11 cellular contexts compared by ENCODE assay signal in the genomic region with DNA sequence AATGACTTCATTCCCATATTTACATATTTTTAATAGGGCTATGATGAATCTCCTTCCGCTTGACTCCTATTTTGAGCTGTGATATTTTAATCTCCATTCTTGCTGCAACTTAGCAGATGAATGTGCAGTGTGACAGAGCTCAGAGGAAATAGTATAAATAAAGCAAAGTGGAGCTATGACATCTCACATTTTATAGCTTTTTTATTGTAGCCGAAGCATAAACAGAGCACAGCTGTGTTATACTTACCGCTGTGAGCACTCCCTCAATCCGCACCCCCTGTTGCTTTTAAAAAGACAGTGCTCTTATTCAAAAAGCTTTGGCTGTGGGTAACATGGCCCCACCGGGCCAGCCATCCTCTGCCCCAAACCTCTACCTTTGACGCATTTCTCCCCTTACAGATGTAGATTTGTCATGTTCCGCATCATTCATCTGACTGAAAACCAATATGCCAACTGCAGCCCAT.
A peak's percentile ranks its signal among the peaks of the same experiment; 100 is the strongest.
DNase-seq lines count a peak whose midpoint lies in the region; ATAC-seq and TF ChIP-seq lines count a peak whose summit lies in the region.
"Had no signal": no experiment of that assay in that cellular context is flagged by ENCODE, and none has a peak within 500 bp of the region (broad histone marks: within the 10 kb centered on the region; RNA-seq: fewer than 3 reads in every experiment).

No MANE protein-coding gene starts in this region.

- no peak for TF ChIP-seq CTCF in adrenal gland (IDR thresholded peaks at IDR 0.05)
- no peak for TF ChIP-seq CTCF in tibial artery (IDR thresholded peaks at IDR 0.05)

- peak; percentile 35 for ATAC-seq in GM18870 (IDR thresholded peaks at IDR 0.05; ENCODE audit: unreplicated experiment)
- peak; percentile 46 for ATAC-seq in HG02884 (IDR thresholded peaks at IDR 0.05; ENCODE audit: unreplicated experiment)
- no peak for ATAC-seq in HG03439 (IDR thresholded peaks at IDR 0.05; ENCODE audit: unreplicated experiment)

- peak; percentile 30 for DNase-seq in NCI-H774 (lab: John Stamatoyannopoulos, UW)
- peak; percentile 27 for DNase-seq in myocyte (ENCODE audit: low read depth)
- DNase-seq in adrenal gland: no peak
- no peak for DNase-seq in tibial artery
- DNase-seq in NK-92 (lab: John Stamatoyannopoulos, UW; ENCODE audit: unreplicated experiment): no peak
- DNase-seq: activated CD8-positive, alpha-beta memory T cell treated with anti-CD3 and anti-CD28 coated beads, Interleukin-2, amount 50 U/mL, for 48 hours; NCI-H2029; stimulated activated CD4-positive, alpha-beta T cell treated with anti-CD3 and anti-CD28 coated beads, Interleukin-1b, Interleukin-23, amount 100 ng/mL, for 48 hours had no signal

- H3K27me3 ChIP-seq in adrenal gland (no peaks in the 10 kb centered on the region), tibial artery (no peaks in the 10 kb centered on the region)

- H3K4me1 ChIP-seq in adrenal gland (replicated peaks in 1 of 2) (no peaks in the 10 kb centered on the region), tibial artery (peaks cover 0 to 28% (median 2%) of the 10 kb centered on the region in 4 donors)

- 43 to 56% (median 51%) methylated on average over 7 of the region's 7 CpGs for WGBS in adrenal gland, 4 donors

- TF ChIP-seq POLR2A in adrenal gland (IDR thresholded peaks at IDR 0.05): no peak

- intact Hi-C loops in adrenal gland (cut with DNase I) (no loop called here), tibial artery (cut with DNase I; ENCODE audit: low total_unique reads) (no loop called here)

- H3K36me3 ChIP-seq in adrenal gland (replicated peaks in 1 of 2) (no peaks in the 10 kb centered on the region), tibial artery (no peaks in the 10 kb centered on the region)

- H3K4me3 ChIP-seq in adrenal gland: no peak overlapping the region
- no peak overlapping the region for H3K4me3 ChIP-seq in tibial artery

- H3K9me3 ChIP-seq in adrenal gland (replicated peaks in 1 of 3) (no peaks in the 10 kb centered on the region), tibial artery (no peaks in the 10 kb centered on the region)

- H3K27ac ChIP-seq in adrenal gland (no peak overlapping the region), tibial artery (no peak overlapping the region)

Comparison
In these comparisons a context has a peak if more than half of its experiments do, and no peak if none do; other contexts are left out.
1. DNase-seq: peak in NCI-H774 (single experiment) and myocyte (single experiment); none in adrenal gland (0 of 7), tibial artery (0 of 2) and NK-92 (single experiment).